6 cellular contexts compared by ENCODE assay signal in genomic region chr15:51321316-51321715, GRCh38. TPM values are rescaled to one million over a fixed set of nuclear protein-coding genes. Genes with fewer than 3 reads are reported as not detected.
"Had no signal": no experiment of that assay in that cellular context is flagged by ENCODE, and none has a peak within 500 bp of the region (broad histone marks: within the 10 kb centered on the region; RNA-seq: fewer than 3 reads in every experiment).

No MANE protein-coding gene starts in this region.

- H3K27ac Mint-ChIP-seq: GM23338, H9 had no signal

- H3K4me2 ChIP-seq: GM23338 had no signal

- H3K9me3 Mint-ChIP-seq: GM23338, H9 had no signal

- DNase-seq: H9, HCEC 1CT had no signal

- H2AFZ ChIP-seq: GM23338 had no signal

- H3K4me3 Mint-ChIP-seq: GM23338, H9, IgD-negative memory B cell had no signal

- H3K4me1 Mint-ChIP-seq: H9, IgD-negative memory B cell had no signal

- H3K4me3 ChIP-seq: GM23338 had no signal

RNA-seq across cellular contexts. Expression of gene CYP19A1, which starts 17.1 kb away (rescaled TPM):
- total RNA-seq: GM23338, H1, H9, HT1080 had no signal
- polyA plus RNA-seq: H1, IgD-negative memory B cell had no signal

RNA-seq across cellular contexts. Expression of gene GLDN, which starts 20.1 kb away (rescaled TPM):
- total RNA-seq: HT1080 had no signal
- polyA plus RNA-seq: IgD-negative memory B cell had no signal
